In the genomic region with DNA sequence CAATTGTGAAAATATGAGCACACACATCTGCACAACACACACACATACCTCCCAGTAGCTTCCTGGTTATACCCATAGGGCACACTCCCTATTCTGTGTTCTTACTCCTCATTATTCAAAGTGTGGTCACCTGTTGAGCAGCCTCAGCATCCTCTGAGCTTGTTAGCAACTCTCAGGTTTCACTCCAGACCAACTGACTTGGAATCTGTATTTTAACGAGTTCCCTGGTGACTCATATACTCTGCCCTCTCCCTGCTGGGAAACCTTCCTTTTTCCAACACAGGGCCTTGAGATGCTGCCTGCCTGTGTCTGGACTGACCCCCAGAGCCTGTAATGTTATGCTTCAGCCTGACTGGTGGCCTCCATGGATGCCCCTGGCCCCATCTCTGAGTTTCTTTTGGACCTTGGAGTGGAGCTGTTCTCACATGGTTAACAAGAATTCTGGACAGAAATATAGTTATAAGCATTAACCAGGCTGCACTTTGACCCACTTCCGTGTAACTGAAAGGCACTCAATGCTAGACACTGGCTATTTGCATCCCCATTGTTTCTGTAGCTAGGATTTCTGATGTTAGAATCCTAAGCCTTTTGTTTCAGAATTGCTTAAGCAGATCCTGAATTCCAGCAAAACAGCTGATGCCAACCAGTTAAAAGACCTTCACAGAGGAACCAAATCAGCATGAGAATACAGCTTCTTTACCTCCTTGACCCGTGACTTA, we compare ENCODE assay signal across 14 cellular contexts.
DNase-seq lines count a peak whose midpoint lies in the region; ATAC-seq lines count a peak whose summit lies in the region.
"Had no signal": no experiment of that assay in that cellular context is flagged by ENCODE, and none has a peak within 500 bp of the region (broad histone marks: within the 10 kb centered on the region; RNA-seq: fewer than 3 reads in every experiment).

No MANE protein-coding gene starts in this region.

- ATAC-seq in activated CD4-positive, CD25-positive, alpha-beta regulatory T cell treated with anti-CD3 and anti-CD28 coated beads, Interleukin-2, amount 50 U/mL, for 24 hours: no peak
- ATAC-seq: CD8-positive, alpha-beta T cell; T-cell had no signal

- DNase-seq in NCI-H146 (lab: John Stamatoyannopoulos, UW) (peak; percentile 29), NCI-H146 treated with DMSO at 0.1 percent for 48 hours (lab: John Stamatoyannopoulos, UW; ENCODE audit: unreplicated experiment) (no peak), astrocyte of the hippocampus (ENCODE audit: low read depth, low spot score) (peak; percentile 72), islet precursor cell (peak; percentile 91), smooth muscle cell of the brain vasculature (ENCODE audit: low read depth, low spot score) (peak; percentile 7), occipital lobe (lab: John Stamatoyannopoulos, UW) (no peak), HUDEP-2 (lab: John Stamatoyannopoulos, UW; ENCODE audit: unreplicated experiment in 76 of 76) (no peak)
- DNase-seq: 8988T; activated CD4-positive, alpha-beta T cell treated with anti-CD3 and anti-CD28 coated beads for 4 hours; CD8-positive, alpha-beta T cell; KBM-7; stimulated activated CD4-positive, alpha-beta T cell treated with anti-CD3 and anti-CD28 coated beads, Interleukin-15, amount 100 ng/mL, for 24 hours; T-cell had no signal

Comparison
In these comparisons a context has a peak if more than half of its experiments do, and no peak if none do; other contexts are left out.
1. DNase-seq: peak in NCI-H146 (single experiment), astrocyte of the hippocampus (single experiment), islet precursor cell (single experiment) and smooth muscle cell of the brain vasculature (single experiment); none in NCI-H146 treated with DMSO at 0.1 percent for 48 hours (single experiment), occipital lobe (single experiment) and HUDEP-2 (0 of 76).